In the genomic region with DNA sequence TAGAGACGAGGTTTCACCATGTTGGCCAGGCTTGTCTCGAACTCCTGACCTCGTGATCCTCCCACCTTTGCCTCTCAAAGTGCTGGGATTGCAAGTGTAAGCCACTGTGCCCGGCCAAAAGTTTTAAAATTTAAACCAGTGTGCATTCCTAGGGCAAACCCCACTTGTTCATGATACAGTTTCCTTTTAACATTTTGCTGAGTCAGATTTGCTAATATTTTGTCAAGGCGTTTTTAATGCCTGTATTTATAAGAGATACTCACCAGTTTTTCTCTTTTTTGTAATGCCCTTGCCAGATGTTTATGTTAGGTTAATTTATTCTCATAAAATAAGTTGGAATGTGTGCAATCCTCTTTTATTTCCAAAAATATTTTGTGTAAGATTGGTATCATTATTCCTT, we compare ENCODE assay signal across 25 cellular contexts.
A peak's percentile ranks its signal among the peaks of the same experiment; 100 is the strongest.
DNase-seq lines count a peak whose midpoint lies in the region; ATAC-seq, FAIRE-seq and TF ChIP-seq lines count a peak whose summit lies in the region.
"Had no signal": no experiment of that assay in that cellular context is flagged by ENCODE, and none has a peak within 500 bp of the region (broad histone marks: within the 10 kb centered on the region; RNA-seq: fewer than 3 reads in every experiment).

No MANE protein-coding gene starts in this region.

- no peaks in the 10 kb centered on the region for H3K36me3 ChIP-seq in SK-N-SH (replicated peaks in 1 of 2; ENCODE audit: control insufficient read depth in 1 of 2, insufficient read depth in 2 of 2, low read length in 1 of 2)
- H3K36me3 ChIP-seq in GM23338 (ENCODE audit: insufficient read depth), result no peaks in the 10 kb centered on the region
- no peaks in the 10 kb centered on the region for H3K36me3 ChIP-seq in OCI-LY3 (replicated peaks; ENCODE audit: low read depth, low read length)
- H3K36me3 ChIP-seq in K562 (ENCODE audit: control insufficient read depth, insufficient read depth, low read length), result no peaks in the 10 kb centered on the region
- H3K36me3 ChIP-seq: BE2C; BLaER1 treated with 17β-estradiol and CSF1 and Interleukin-3, amounts not matched to agents 10 nM and 100 nM had no signal

- no peak for TF ChIP-seq RAD21 in SK-N-SH (IDR thresholded peaks at IDR 0.05; ENCODE audit: low read length)
- no peak for TF ChIP-seq RAD21 in K562 (CRISPR knock-in tag; conservative IDR thresholded peaks at IDR 0.05 in 1 of 2, IDR thresholded peaks at IDR 0.05 in 1 of 2)

- H3K27me3 ChIP-seq in SK-N-SH (ENCODE audit: insufficient read depth) (no peaks in the 10 kb centered on the region), GM23338 (ENCODE audit: insufficient read depth) (no peaks in the 10 kb centered on the region), OCI-LY3 (ENCODE audit: low read depth, low read length) (no peaks in the 10 kb centered on the region), K562 (ENCODE audit: control insufficient read depth in 2 of 2, insufficient read depth in 2 of 2, low read length in 2 of 2) (no peaks in the 10 kb centered on the region)
- H3K27me3 ChIP-seq: BE2C; BLaER1 treated with 17β-estradiol and CSF1 and Interleukin-3, amounts not matched to agents 10 nM and 100 nM had no signal

- DNase-seq in SK-N-SH (no peak), GM23338 (ENCODE audit: low spot score) (no peak), K562 (ENCODE audit: extremely low read depth in 1 of 4, low spot score in 3 of 4) (no peak), activated gamma-delta T cell (lab: John Stamatoyannopoulos, UW) (no peak)
- no peak for DNase-seq in naive thymus-derived CD8-positive, alpha-beta T cell
- DNase-seq: ACHN, AML-193, BE2C, Calu3, COR-L47, DMS53, DMS79 treated with DMSO at 0.1 percent for 48 hours, GF-D8, GOT3, H7, HFFc6 had no signal

- H2AFZ ChIP-seq in SK-N-SH (ENCODE audit: low read depth) (0 out of 2 replicates have a peak overlapping the region, but pooled peaks have one; percentile 17), GM23338 (no peak overlapping the region), OCI-LY3 (ENCODE audit: low read depth, low read length) (peak overlapping the region; percentile 46; the same call in 1 of the 2 replicates), K562 (ENCODE audit: low read depth, low read length) (no peak overlapping the region)

- TF ChIP-seq POLR2A in K562 (conservative IDR thresholded peaks at IDR 0.05), result no peak

- no peak overlapping the region for H3K9ac ChIP-seq in SK-N-SH
- H3K9ac ChIP-seq in OCI-LY3 (ENCODE audit: low read length), result no peak overlapping the region
- H3K9ac ChIP-seq in K562 (ENCODE audit: insufficient read depth in 1 of 2, low read depth in 2 of 2, low read length in 2 of 2), result no peak overlapping the region
- H3K9ac ChIP-seq: BLaER1 treated with 17β-estradiol and CSF1 and Interleukin-3, amounts not matched to agents 10 nM and 100 nM had no signal

- no peaks in the 10 kb centered on the region for H3K4me1 Mint-ChIP-seq in GM23338
- H3K4me1 Mint-ChIP-seq in naive thymus-derived CD8-positive, alpha-beta T cell, result no peaks in the 10 kb centered on the region
- H3K4me1 Mint-ChIP-seq: CD4-positive, alpha-beta memory T cell had no signal

- H3F3A ChIP-seq in SK-N-SH (replicated peaks; ENCODE audit: insufficient read depth), result no peaks in the 10 kb centered on the region
- H3F3A ChIP-seq in GM23338 (replicated peaks; ENCODE audit: low read depth), result no peaks in the 10 kb centered on the region

- H4K20me1 ChIP-seq in SK-N-SH (ENCODE audit: insufficient read depth) (no peaks in the 10 kb centered on the region), GM23338 (replicated peaks; ENCODE audit: insufficient read depth) (no peaks in the 10 kb centered on the region), OCI-LY3 (ENCODE audit: insufficient read depth, low read length) (no peaks in the 10 kb centered on the region), K562 (replicated peaks; ENCODE audit: control insufficient read depth, insufficient read depth, low read length) (no peaks in the 10 kb centered on the region)
- H4K20me1 ChIP-seq: BLaER1 treated with 17β-estradiol and CSF1 and Interleukin-3, amounts not matched to agents 10 nM and 100 nM had no signal

- peaks cover 4% of the 10 kb centered on the region; the same call in 1 of the 3 replicates for H3K9me3 Mint-ChIP-seq in GM23338
- H3K9me3 Mint-ChIP-seq in naive thymus-derived CD8-positive, alpha-beta T cell, result peaks cover 0 to 18% (median 12%) of the 10 kb centered on the region in 9 donors

- POLR2A ChIA-PET in SK-N-SH (lab: Yijun Ruan, JAX), result no interaction called here
- POLR2A ChIA-PET in K562 (lab: Yijun Ruan, JAX), result no interaction called here
- POLR2A ChIA-PET in naive thymus-derived CD8-positive, alpha-beta T cell (lab: Charles Lee), result no interaction called here

- H3K9me3 ChIP-seq in SK-N-SH, result no peaks in the 10 kb centered on the region; the same call in 1 of the 2 replicates
- H3K9me3 ChIP-seq in OCI-LY3 (ENCODE audit: insufficient read depth, low read length), result no peaks in the 10 kb centered on the region
- no peaks in the 10 kb centered on the region for H3K9me3 ChIP-seq in K562 (replicated peaks; ENCODE audit: control insufficient read depth, insufficient read depth, low read depth, low read length)
- H3K9me3 ChIP-seq: BE2C had no signal

- no peak overlapping the region for H3K4me3 Mint-ChIP-seq in GM23338
- H3K4me3 Mint-ChIP-seq in naive thymus-derived CD8-positive, alpha-beta T cell, result no peak overlapping the region
- H3K4me3 Mint-ChIP-seq: CD4-positive, alpha-beta memory T cell; HFFc6 had no signal

- no peaks in the 10 kb centered on the region for H3K27me3 Mint-ChIP-seq in GM23338 (ENCODE audit: insufficient read depth, low read depth, poor library complexity)
- H3K27me3 Mint-ChIP-seq in naive thymus-derived CD8-positive, alpha-beta T cell, result no peaks in the 10 kb centered on the region
- H3K27me3 Mint-ChIP-seq: CD4-positive, alpha-beta memory T cell had no signal

- peaks cover 14% of the 10 kb centered on the region; the same call in 1 of the 2 replicates for H3K9me2 ChIP-seq in SK-N-SH
- peaks cover 3% of the 10 kb centered on the region for H3K9me2 ChIP-seq in GM23338 (ENCODE audit: insufficient read depth)

- H3K9me1 ChIP-seq in K562 (ENCODE audit: control insufficient read depth, insufficient read depth, low read length), result no peaks in the 10 kb centered on the region

- in situ Hi-C loops in K562 (cut with MboI), result no loop called here

- no TSS peak for BruUV-seq in K562 (replicated peaks; lab: Mats Ljungman, UMichigan)

- H3K27ac ChIP-seq in SK-N-SH (ENCODE audit: low read depth in 2 of 2, low read length in 1 of 2) (no peak overlapping the region), GM23338 (ENCODE audit: low read depth) (no peak overlapping the region), OCI-LY3 (ENCODE audit: low read length) (no peak overlapping the region), K562 (ENCODE audit: extremely low read depth, low read depth, low read length) (no peak overlapping the region)
- H3K27ac ChIP-seq: 22Rv1; BLaER1 treated with 17β-estradiol and CSF1 and Interleukin-3, amounts not matched to agents 10 nM and 100 nM had no signal

- FAIRE-seq in K562 (lab: Jason Lieb, UNC), result no peak
- FAIRE-seq: GM12891, GM18507, GM19239 had no signal

- ATAC-seq in SK-N-SH treated with all-trans-retinoic acid at 6 μM for 48 hours, result no peak
- ATAC-seq in GM23338, result no peak
- ATAC-seq in K562, result no peak
- no peak for ATAC-seq in GM18873 (IDR thresholded peaks at IDR 0.05; ENCODE audit: low FRiP score, unreplicated experiment)
- ATAC-seq in naive thymus-derived CD8-positive, alpha-beta T cell, result no peak

- H3K27ac Mint-ChIP-seq in GM23338, result peak overlapping the region; percentile 66
- no peak overlapping the region for H3K27ac Mint-ChIP-seq in naive thymus-derived CD8-positive, alpha-beta T cell
- H3K27ac Mint-ChIP-seq: CD4-positive, alpha-beta memory T cell; HFFc6 had no signal

- H3K79me2 ChIP-seq in SK-N-SH (ENCODE audit: insufficient read depth), result no peaks in the 10 kb centered on the region
- no peaks in the 10 kb centered on the region for H3K79me2 ChIP-seq in GM23338 (replicated peaks; ENCODE audit: insufficient read depth)
- H3K79me2 ChIP-seq in OCI-LY3 (ENCODE audit: low read length), result no peaks in the 10 kb centered on the region
- H3K79me2 ChIP-seq in K562 (ENCODE audit: control insufficient read depth, insufficient read depth, low read length), result no peaks in the 10 kb centered on the region

- TF ChIP-seq EP300 in SK-N-SH (IDR thresholded peaks at IDR 0.05; ENCODE audit: borderline replicate concordance in 1 of 2, low read depth in 1 of 2, low read length in 1 of 2) (no peak), K562 (IDR thresholded peaks at IDR 0.05; ENCODE audit: low read length) (no peak)

- intact Hi-C loops in K562 (cut with micrococcal nuclease), result no loop called here

- CTCF ChIA-PET in SK-N-SH (lab: Yijun Ruan, JAX) (interaction anchor here (1.5 to 1.7 kb wide), 2 partner anchors 17 to 18 kb away, joined by 3 to 4 read pairs; no protein-coding TSS in a partner anchor), K562 (lab: Yijun Ruan, JAX; ENCODE audit: low intra/inter-chr PET ratio) (no interaction called here)

- no peaks in the 10 kb centered on the region for H3K4me1 ChIP-seq in SK-N-SH (ENCODE audit: control insufficient read depth in 1 of 2, insufficient read depth in 2 of 2, low read depth in 1 of 2, low read length in 1 of 2)
- H3K4me1 ChIP-seq in GM23338 (ENCODE audit: insufficient read depth), result no peaks in the 10 kb centered on the region
- H3K4me1 ChIP-seq in OCI-LY3 (ENCODE audit: low read length), result no peaks in the 10 kb centered on the region
- H3K4me1 ChIP-seq in K562 (replicated peaks in 1 of 2; ENCODE audit: control insufficient read depth in 2 of 2, insufficient read depth in 2 of 2, low read length in 2 of 2), result no peaks in the 10 kb centered on the region
- H3K4me1 ChIP-seq: BE2C; BLaER1 treated with 17β-estradiol and CSF1 and Interleukin-3, amounts not matched to agents 10 nM and 100 nM had no signal

- H3K4me3 ChIP-seq in SK-N-SH (ENCODE audit: low read depth in 2 of 2, low read length in 1 of 2) (no peak overlapping the region), GM23338 (no peak overlapping the region), OCI-LY3 (ENCODE audit: low read length) (no peak overlapping the region), K562 (no peak overlapping the region)
- H3K4me3 ChIP-seq: BLaER1 treated with 17β-estradiol and CSF1 and Interleukin-3, amounts not matched to agents 10 nM and 100 nM had no signal

- no peaks in the 10 kb centered on the region for H3K36me3 Mint-ChIP-seq in GM23338 (ENCODE audit: low read depth)
- H3K36me3 Mint-ChIP-seq in naive thymus-derived CD8-positive, alpha-beta T cell, result no peaks in the 10 kb centered on the region
- H3K36me3 Mint-ChIP-seq: CD4-positive, alpha-beta memory T cell had no signal

- 20% methylated on average over 5 of the region's 5 CpGs for WGBS in SK-N-SH (ENCODE audit: low lambda C conversion rate)
- 1% methylated on average over 5 of the region's 5 CpGs for WGBS in K562 (ENCODE audit: insufficient coverage, low coverage, missing lambda C conversion rate)

- no peak for TF ChIP-seq CTCF in SK-N-SH (IDR thresholded peaks at IDR 0.05)
- no peak for TF ChIP-seq CTCF in GM23338 (conservative IDR thresholded peaks at IDR 0.05; ENCODE audit: low read depth in 2 of 2)
- no peak for TF ChIP-seq CTCF in OCI-LY3 (IDR thresholded peaks at IDR 0.05; ENCODE audit: low read depth, low read length)
- no peak for TF ChIP-seq CTCF in K562 (IDR thresholded peaks at IDR 0.05 in 2 of 3, conservative IDR thresholded peaks at IDR 0.05 in 1 of 3; ENCODE audit: insufficient read depth in 2 of 3, low read depth in 1 of 3, low read length in 3 of 3)

- H3K4me2 ChIP-seq in SK-N-SH (no peak overlapping the region), GM23338 (no peak overlapping the region), OCI-LY3 (ENCODE audit: low read length) (no peak overlapping the region), K562 (ENCODE audit: insufficient read depth, low read length) (no peak overlapping the region)
- H3K4me2 ChIP-seq: BLaER1 treated with 17β-estradiol and CSF1 and Interleukin-3, amounts not matched to agents 10 nM and 100 nM had no signal

Comparison
In these comparisons a context has a peak if more than half of its experiments do, and no peak if none do; other contexts are left out.
1. H2AFZ ChIP-seq: peak in SK-N-SH (single experiment) and OCI-LY3 (single experiment); none in GM23338 (single experiment) and K562 (single experiment).